ENCODE assay signal across 9 cellular contexts in genomic region chr11:554428-554823, GRCh38. TPM values are rescaled to one million over a fixed set of nuclear protein-coding genes. Genes with fewer than 3 reads are reported as not detected.
DNase-seq lines count a peak whose midpoint lies in the region; ATAC-seq, FAIRE-seq and TF ChIP-seq lines count a peak whose summit lies in the region.
"Had no signal": no experiment of that assay in that cellular context is flagged by ENCODE, and none has a peak within 500 bp of the region (broad histone marks: within the 10 kb centered on the region; RNA-seq: fewer than 3 reads in every experiment).

No MANE protein-coding gene starts in this region.

- CTCF ChIA-PET in activated CD8-positive, alpha-beta T cell treated with anti-CD3 and anti-CD28 coated beads, Interleukin-2, amount 10 ng/mL, durations not matched to agents 7 days and 5 days (lab: Charles Lee): interaction anchor here (0.6 to 4.7 kb wide), 21 partner anchors 9 to 203 kb away, joined by 3 to 86 read pairs (median 5); partner anchors contain the start of genes DEAF1, IRF7, LRRC56 and PHRF1
- CTCF ChIA-PET in HepG2 (lab: Yijun Ruan, JAX; ENCODE audit: low intra/inter-chr PET ratio, low total read pairs): no interaction called here

- intact Hi-C loops in heart left ventricle (cut with DNase I): loop anchor here in 3 of 10 donors (2.0 to 5.0 kb wide), 3 partner anchors 74 to 173 kb away; no protein-coding TSS in a partner anchor
- intact Hi-C loops in Right ventricle myocardium inferior (cut with DNase I): no loop called here
- intact Hi-C loops in HepG2 (cut with micrococcal nuclease; ENCODE audit: unreplicated experiment): loop anchor here (10.0 kb wide), 1 partner anchor 60 kb away; the partner anchor contains the start of gene IRF7
- intact Hi-C loops in sciatic nerve (cut with DNase I): no loop called here

- peak overlapping the region; percentile 86 for H3K4me2 ChIP-seq in HepG2 (ENCODE audit: low read depth, low read length)

- no peak for FAIRE-seq in HepG2 (lab: Jason Lieb, UNC)

- ATAC-seq in heart left ventricle (peak in 1 of 4 donors; percentile 3), Right ventricle myocardium inferior (no peak), HepG2 (peak; percentile 1; the same call in 1 of the 3 replicates), sciatic nerve (no peak)
- ATAC-seq in activated CD8-positive, alpha-beta T cell treated with anti-CD3 and anti-CD28 coated beads, Interleukin-2, amount 10 ng/mL, durations not matched to agents 7 days and 5 days: no peak

- H3K36me3 ChIP-seq in heart left ventricle: no peaks in the 10 kb centered on the region
- H3K36me3 ChIP-seq in HepG2 (replicated peaks in 1 of 2; ENCODE audit: control insufficient read depth in 1 of 2, insufficient read depth in 2 of 2, low read length in 2 of 2): no peaks in the 10 kb centered on the region
- H3K36me3 ChIP-seq in urinary bladder (ENCODE audit: insufficient read depth): no peaks in the 10 kb centered on the region

- no peaks in the 10 kb centered on the region for H3K9me3 Mint-ChIP-seq in activated CD8-positive, alpha-beta T cell treated with anti-CD3 and anti-CD28 coated beads, Interleukin-2, amount 10 ng/mL, durations not matched to agents 7 days and 5 days (ENCODE audit: insufficient read depth)

- H2AFZ ChIP-seq in HepG2 (ENCODE audit: low read length): no peak overlapping the region

- TF ChIP-seq RAD21 in HepG2 (CRISPR knock-in tag; IDR thresholded peaks at IDR 0.05): no peak

- H3K4me3 Mint-ChIP-seq in activated CD8-positive, alpha-beta T cell treated with anti-CD3 and anti-CD28 coated beads, Interleukin-2, amount 10 ng/mL, durations not matched to agents 7 days and 5 days: peak overlapping the region; percentile 18

- H3K4me1 ChIP-seq in heart left ventricle (peaks cover 0 to 22% (median 13%) of the 10 kb centered on the region in 12 donors), HepG2 (ENCODE audit: insufficient read depth, low read length) (peaks cover 72% of the 10 kb centered on the region), urinary bladder (ENCODE audit: insufficient read depth) (peaks cover 2% of the 10 kb centered on the region)

- TF ChIP-seq POLR2A in heart left ventricle (IDR thresholded peaks at IDR 0.05) (no peak), HepG2 (IDR thresholded peaks at IDR 0.05; ENCODE audit: insufficient read depth in 1 of 2, low read depth in 2 of 2, low read length in 2 of 2) (no peak)

- in situ Hi-C loops in HepG2 (cut with HindIII; ENCODE audit: extremely low pct_ligation_motif_present, low pct_unique_long_range_greater_than_20kb): loop anchor here (10.0 kb wide), 1 partner anchor 70 kb away; the partner anchor contains the start of genes CDHR5 and SCT

- no peak for TF ChIP-seq CTCF in heart left ventricle (IDR thresholded peaks at IDR 0.05)
- no peak for TF ChIP-seq CTCF in HepG2 (CRISPR knock-in tag; IDR thresholded peaks at IDR 0.05)

- peak overlapping the region; percentile 39; the same call in 1 of the 2 replicates for H3K9ac ChIP-seq in HepG2 (ENCODE audit: insufficient read depth, low read depth, low read length)

- POLR2A ChIA-PET in activated CD8-positive, alpha-beta T cell treated with anti-CD3 and anti-CD28 coated beads, Interleukin-2, amount 10 ng/mL, durations not matched to agents 7 days and 5 days (lab: Charles Lee): interaction anchor here (1.2 to 1.7 kb wide), 3 partner anchors 15 to 172 kb away, joined by 3 to 7 read pairs (median 5); no protein-coding TSS in a partner anchor
- POLR2A ChIA-PET in HepG2 (lab: Yijun Ruan, JAX): interaction anchor here (1.0 to 1.4 kb wide), 6 partner anchors 14 to 173 kb away, joined by 3 to 4 read pairs (median 4); partner anchors contain the start of gene HRAS

- no TSS peak for BruUV-seq in HepG2 (replicated peaks; lab: Mats Ljungman, UMichigan)

- DNase-seq in heart left ventricle (peak in 1 of 5 donors; percentile 12), Right ventricle myocardium inferior (ENCODE audit: missing footprints) (no peak), HepG2 (ENCODE audit: low spot score) (no peak), sciatic nerve (ENCODE audit: low spot score) (no peak), nucleus accumbens (lab: John Stamatoyannopoulos, UW) (no peak), NCI-H2107 (lab: John Stamatoyannopoulos, UW) (no peak)
- no peak for DNase-seq in activated CD8-positive, alpha-beta T cell treated with anti-CD3 and anti-CD28 coated beads, Interleukin-2, amount 10 ng/mL, durations not matched to agents 7 days and 5 days

- H3K27ac ChIP-seq in heart left ventricle: no peak overlapping the region
- no peak overlapping the region for H3K27ac ChIP-seq in HepG2 (ENCODE audit: extremely low read length, insufficient read depth, low read length)
- H3K27ac ChIP-seq in urinary bladder (ENCODE audit: low read depth): no peak overlapping the region

- TF ChIP-seq EP300 in HepG2 (IDR thresholded peaks at IDR 0.05; ENCODE audit: low read depth in 2 of 2, low read length in 2 of 2): no peak
- no peak for TF ChIP-seq EP300 in HepG2 (CRISPR knock-in tag; IDR thresholded peaks at IDR 0.05; ENCODE audit: borderline replicate concordance)

- no peaks in the 10 kb centered on the region for H4K20me1 ChIP-seq in HepG2 (ENCODE audit: insufficient read depth, low read length)

- no peak overlapping the region for H3K27ac Mint-ChIP-seq in activated CD8-positive, alpha-beta T cell treated with anti-CD3 and anti-CD28 coated beads, Interleukin-2, amount 10 ng/mL, durations not matched to agents 7 days and 5 days
- H3K27ac Mint-ChIP-seq: CD14-positive monocyte had no signal

- peaks cover 27 to 85% (median 58%) of the 10 kb centered on the region in 9 donors for H3K27me3 ChIP-seq in heart left ventricle
- H3K27me3 ChIP-seq in HepG2 (ENCODE audit: control insufficient read depth in 1 of 2, insufficient read depth in 2 of 2, low read length in 2 of 2): peaks cover 10 to 18% of the 10 kb centered on the region in 2 experiments; a peak in 4 of 5 replicates

- no peaks in the 10 kb centered on the region for H3K9me3 ChIP-seq in heart left ventricle
- H3K9me3 ChIP-seq in HepG2 (ENCODE audit: low read length): no peaks in the 10 kb centered on the region

- no peaks in the 10 kb centered on the region for H3K36me3 Mint-ChIP-seq in activated CD8-positive, alpha-beta T cell treated with anti-CD3 and anti-CD28 coated beads, Interleukin-2, amount 10 ng/mL, durations not matched to agents 7 days and 5 days (ENCODE audit: low read depth)

- no peaks in the 10 kb centered on the region for H3K79me2 ChIP-seq in HepG2 (ENCODE audit: insufficient read depth, low read length)

- H3K27me3 Mint-ChIP-seq in activated CD8-positive, alpha-beta T cell treated with anti-CD3 and anti-CD28 coated beads, Interleukin-2, amount 10 ng/mL, durations not matched to agents 7 days and 5 days (ENCODE audit: low read depth): peaks cover 10% of the 10 kb centered on the region

- H3K4me1 Mint-ChIP-seq in activated CD8-positive, alpha-beta T cell treated with anti-CD3 and anti-CD28 coated beads, Interleukin-2, amount 10 ng/mL, durations not matched to agents 7 days and 5 days (ENCODE audit: low read depth): peaks cover 3% of the 10 kb centered on the region

- WGBS in heart left ventricle, 4 donors: 19 to 31% (median 22%) methylated on average over 9 to 21 of the region's 21 CpGs; no CpG with 5 or more reads in 1 of the 4 donors
- WGBS in HepG2 (ENCODE audit: low lambda C conversion rate): 16% methylated on average over 14 of the region's 21 CpGs
- 22% methylated on average over 21 of the region's 21 CpGs for WGBS in urinary bladder

- H3K4me3 ChIP-seq in heart left ventricle (peak overlapping the region in 9 of 12 donors; percentile 10 to 44 (median 25)), HepG2 (replicated peaks in 1 of 3; ENCODE audit: insufficient read depth in 1 of 3, low read depth in 2 of 3, low read length in 3 of 3) (peak overlapping the region; percentile 47 to 71 (median 52); a peak in 5 of 6 replicates), urinary bladder (ENCODE audit: low read depth, low read length) (peak overlapping the region; percentile 32)

RNA-seq across cellular contexts. Expression of gene LMNTD2, which starts 6.1 kb away (rescaled TPM):
- total RNA-seq in heart left ventricle: 1 to 10 TPM in 2 of 9 donors, under 1 TPM in 5, not detected in 2; 0.10 to 1.6 (median 0.36) TPM
- polyA plus RNA-seq in heart left ventricle: under 1 TPM; 0.32 to 0.53 TPM
- total RNA-seq in Right ventricle myocardium inferior: 0.14 TPM
- under 1 TPM; 0.34 to 0.81 TPM for total RNA-seq in activated CD8-positive, alpha-beta T cell treated with anti-CD3 and anti-CD28 coated beads, Interleukin-2, amount 10 ng/mL, durations not matched to agents 7 days and 5 days
- 0.25 and 1.1 TPM in 2 replicates for total RNA-seq in HepG2 (2016; rRNA removed; fragmentation: Illumina TruSeq; extraction: Trizol)
- 0.40 and 0.44 TPM in 2 replicates for total RNA-seq in HepG2 (2016; cell fraction: cytosol; rRNA removed; fragmentation: Illumina TruSeq; extraction: Trizol; ENCODE audit: low read depth)
- total RNA-seq in HepG2 (2016; cell fraction: insoluble cytoplasmic fraction; rRNA removed; fragmentation: Illumina TruSeq; extraction: Trizol): 0.45 and 1.1 TPM in 2 replicates
- total RNA-seq in HepG2 (2016; cell fraction: membrane; rRNA removed; fragmentation: Illumina TruSeq; extraction: Trizol): 0.79 and 1.3 TPM in 2 replicates
- total RNA-seq in HepG2 (2016; cell fraction: nucleus; rRNA removed; fragmentation: Illumina TruSeq; extraction: Trizol): 1.3 and 1.7 TPM in 2 replicates
- 3.1 and 3.6 TPM in 2 replicates for polyA plus RNA-seq in HepG2 (2011; rRNA removed)
- 1.1 and 2.2 TPM in 2 replicates for polyA plus RNA-seq in HepG2 (2011; cell fraction: cytosol; rRNA removed)
- 50.0 and 60.4 TPM in 2 replicates for polyA plus RNA-seq in HepG2 (2011; cell fraction: nucleus; rRNA removed)
- 1.3 and 1.4 TPM in 2 replicates for polyA plus RNA-seq in HepG2 (2012)
- polyA plus RNA-seq in HepG2 (2016; cell fraction: cytosol; fragmentation: Illumina TruSeq; extraction: Trizol; ENCODE audit: low read depth): 0.53 and 0.78 TPM in 2 replicates
- 0.42 and 0.68 TPM in 2 replicates for polyA plus RNA-seq in HepG2 (2016; cell fraction: insoluble cytoplasmic fraction; fragmentation: Illumina TruSeq; extraction: Trizol; ENCODE audit: low read depth)
- polyA plus RNA-seq in HepG2 (2016; cell fraction: membrane; fragmentation: Illumina TruSeq; extraction: Trizol; ENCODE audit: low read depth): 0.96 and 1.2 TPM in 2 replicates
- 3.7 and 5.0 TPM in 2 replicates for polyA plus RNA-seq in HepG2 (2016; cell fraction: nucleus; fragmentation: Illumina TruSeq; extraction: Trizol; ENCODE audit: insufficient read depth, low read depth)
- 0.51 and 0.96 TPM in 2 replicates for polyA minus RNA-seq in HepG2 (2011; rRNA and poly(A)+ RNA removed; ENCODE audit: low replicate concordance)
- 0.88 and 1.4 TPM in 2 replicates for polyA minus RNA-seq in HepG2 (2011; cell fraction: cytosol; rRNA and poly(A)+ RNA removed)
- 2.6 and 3.1 TPM in 2 replicates for polyA minus RNA-seq in HepG2 (2011; cell fraction: nucleus; rRNA and poly(A)+ RNA removed)
- 0.37 TPM for total RNA-seq in urinary bladder
- 1.2 TPM for polyA plus RNA-seq in urinary bladder
- total RNA-seq in sciatic nerve: 1.3 TPM

RNA-seq across cellular contexts. Expression of gene RASSF7, which starts 6.3 kb away (rescaled TPM):
- total RNA-seq in heart left ventricle (10 to 100 TPM in 1 of 9 donors, 1 to 10 TPM in 8; 1.1 to 15.5 (median 3.3) TPM), Right ventricle myocardium inferior (3.9 TPM), HepG2 (2016; rRNA removed; fragmentation: Illumina TruSeq; extraction: Trizol) (13.1 and 20.2 TPM in 2 replicates), urinary bladder (3.3 TPM), sciatic nerve (7.5 TPM)
- polyA plus RNA-seq in heart left ventricle (10 to 100 TPM in 1 of 2 donors, 1 to 10 TPM in 1; 5.7 to 12.5 TPM), HepG2 (2011; rRNA removed) (28.6 and 36.4 TPM in 2 replicates), urinary bladder (13.8 TPM)
- 10 to 100 TPM; 32.2 to 36.1 TPM for total RNA-seq in activated CD8-positive, alpha-beta T cell treated with anti-CD3 and anti-CD28 coated beads, Interleukin-2, amount 10 ng/mL, durations not matched to agents 7 days and 5 days
- 5.4 and 5.7 TPM in 2 replicates for total RNA-seq in HepG2 (2016; cell fraction: cytosol; rRNA removed; fragmentation: Illumina TruSeq; extraction: Trizol; ENCODE audit: low read depth)
- 13.3 and 19.7 TPM in 2 replicates for total RNA-seq in HepG2 (2016; cell fraction: insoluble cytoplasmic fraction; rRNA removed; fragmentation: Illumina TruSeq; extraction: Trizol)
- 10.8 and 11.9 TPM in 2 replicates for total RNA-seq in HepG2 (2016; cell fraction: membrane; rRNA removed; fragmentation: Illumina TruSeq; extraction: Trizol)
- total RNA-seq in HepG2 (2016; cell fraction: nucleus; rRNA removed; fragmentation: Illumina TruSeq; extraction: Trizol): 16.7 and 17.2 TPM in 2 replicates
- 22.3 and 49.0 TPM in 2 replicates for polyA plus RNA-seq in HepG2 (2011; cell fraction: cytosol; rRNA removed)
- polyA plus RNA-seq in HepG2 (2011; cell fraction: nucleus; rRNA removed): 139 and 165 TPM in 2 replicates
- 8.9 and 12.6 TPM in 2 replicates for polyA plus RNA-seq in HepG2 (2012)
- 4.7 and 6.0 TPM in 2 replicates for polyA plus RNA-seq in HepG2 (2016; cell fraction: cytosol; fragmentation: Illumina TruSeq; extraction: Trizol; ENCODE audit: low read depth)
- 12.3 and 15.9 TPM in 2 replicates for polyA plus RNA-seq in HepG2 (2016; cell fraction: insoluble cytoplasmic fraction; fragmentation: Illumina TruSeq; extraction: Trizol; ENCODE audit: low read depth)
- 5.9 and 7.2 TPM in 2 replicates for polyA plus RNA-seq in HepG2 (2016; cell fraction: membrane; fragmentation: Illumina TruSeq; extraction: Trizol; ENCODE audit: low read depth)
- polyA plus RNA-seq in HepG2 (2016; cell fraction: nucleus; fragmentation: Illumina TruSeq; extraction: Trizol; ENCODE audit: insufficient read depth, low read depth): 32.6 and 40.7 TPM in 2 replicates
- 6.7 and 39.4 TPM in 2 replicates for polyA minus RNA-seq in HepG2 (2011; rRNA and poly(A)+ RNA removed; ENCODE audit: low replicate concordance)
- 10.4 and 10.9 TPM in 2 replicates for polyA minus RNA-seq in HepG2 (2011; cell fraction: cytosol; rRNA and poly(A)+ RNA removed)
- 15.2 and 17.9 TPM in 2 replicates for polyA minus RNA-seq in HepG2 (2011; cell fraction: nucleus; rRNA and poly(A)+ RNA removed)

RNA-seq across cellular contexts. Expression of gene LRRC56, which starts 17.1 kb away (rescaled TPM):
- total RNA-seq in heart left ventricle (under 1 TPM in 7 of 9 donors, not detected in 2; 0.07 to 0.35 (median 0.20) TPM), Right ventricle myocardium inferior (0.16 TPM), HepG2 (2016; rRNA removed; fragmentation: Illumina TruSeq; extraction: Trizol) (0.08 and 0.11 TPM in 2 replicates), urinary bladder (0.90 TPM), sciatic nerve (1.4 TPM)
- polyA plus RNA-seq in heart left ventricle (under 1 TPM; 0.19 to 0.30 TPM), HepG2 (2011; rRNA removed) (0.29 and 0.46 TPM in 2 replicates), urinary bladder (0.96 TPM)
- 1 to 10 TPM; 1.9 to 2.2 TPM for total RNA-seq in activated CD8-positive, alpha-beta T cell treated with anti-CD3 and anti-CD28 coated beads, Interleukin-2, amount 10 ng/mL, durations not matched to agents 7 days and 5 days
- 0.10 TPM in 1 of 2 replicates, not detected in the other for total RNA-seq in HepG2 (2016; cell fraction: cytosol; rRNA removed; fragmentation: Illumina TruSeq; extraction: Trizol; ENCODE audit: low read depth)
- total RNA-seq in HepG2 (2016; cell fraction: insoluble cytoplasmic fraction; rRNA removed; fragmentation: Illumina TruSeq; extraction: Trizol): 0.09 TPM in 2 replicates
- total RNA-seq in HepG2 (2016; cell fraction: membrane; rRNA removed; fragmentation: Illumina TruSeq; extraction: Trizol): 0.06 and 0.07 TPM in 2 replicates
- total RNA-seq in HepG2 (2016; cell fraction: nucleus; rRNA removed; fragmentation: Illumina TruSeq; extraction: Trizol): not detected in 2 replicates
- polyA plus RNA-seq in HepG2 (2011; cell fraction: cytosol; rRNA removed): 0.21 and 0.22 TPM in 2 replicates
- polyA plus RNA-seq in HepG2 (2011; cell fraction: nucleus; rRNA removed): 3.4 and 3.8 TPM in 2 replicates
- polyA plus RNA-seq in HepG2 (2012): 0.34 and 0.59 TPM in 2 replicates
- 0.05 TPM in 1 of 2 replicates, not detected in the other for polyA plus RNA-seq in HepG2 (2016; cell fraction: cytosol; fragmentation: Illumina TruSeq; extraction: Trizol; ENCODE audit: low read depth)
- polyA plus RNA-seq in HepG2 (2016; cell fraction: insoluble cytoplasmic fraction; fragmentation: Illumina TruSeq; extraction: Trizol; ENCODE audit: low read depth): 0.19 TPM in 1 of 2 replicates, not detected in the other
- polyA plus RNA-seq in HepG2 (2016; cell fraction: membrane; fragmentation: Illumina TruSeq; extraction: Trizol; ENCODE audit: low read depth): 0.10 TPM in 1 of 2 replicates, not detected in the other
- polyA plus RNA-seq in HepG2 (2016; cell fraction: nucleus; fragmentation: Illumina TruSeq; extraction: Trizol; ENCODE audit: insufficient read depth, low read depth): 0.37 and 0.44 TPM in 2 replicates
- polyA minus RNA-seq in HepG2 (2011; rRNA and poly(A)+ RNA removed; ENCODE audit: low replicate concordance): 0.20 and 0.56 TPM in 2 replicates
- polyA minus RNA-seq in HepG2 (2011; cell fraction: cytosol; rRNA and poly(A)+ RNA removed): 0.30 TPM in 1 of 2 replicates, not detected in the other
- polyA minus RNA-seq in HepG2 (2011; cell fraction: nucleus; rRNA and poly(A)+ RNA removed): 0.37 and 0.64 TPM in 2 replicates

RNA-seq across cellular contexts. Expression of gene HRAS, which starts 19.1 kb away (rescaled TPM):
- total RNA-seq in heart left ventricle (10 to 100 TPM; 44.0 to 65.4 (median 55.6) TPM), Right ventricle myocardium inferior (57.5 TPM), HepG2 (2016; rRNA removed; fragmentation: Illumina TruSeq; extraction: Trizol) (47.5 and 50.0 TPM in 2 replicates), urinary bladder (8.7 TPM), sciatic nerve (45.2 TPM)
- polyA plus RNA-seq in heart left ventricle (10 to 100 TPM; 83.3 to 99.3 TPM), HepG2 (2011; rRNA removed) (32.9 TPM in 2 replicates), urinary bladder (79.0 TPM)
- 10 to 100 TPM; 58.7 to 68.9 TPM for total RNA-seq in activated CD8-positive, alpha-beta T cell treated with anti-CD3 and anti-CD28 coated beads, Interleukin-2, amount 10 ng/mL, durations not matched to agents 7 days and 5 days
- total RNA-seq in HepG2 (2016; cell fraction: cytosol; rRNA removed; fragmentation: Illumina TruSeq; extraction: Trizol; ENCODE audit: low read depth): 97.1 and 126 TPM in 2 replicates
- total RNA-seq in HepG2 (2016; cell fraction: insoluble cytoplasmic fraction; rRNA removed; fragmentation: Illumina TruSeq; extraction: Trizol): 35.7 and 53.4 TPM in 2 replicates
- total RNA-seq in HepG2 (2016; cell fraction: membrane; rRNA removed; fragmentation: Illumina TruSeq; extraction: Trizol): 106 and 128 TPM in 2 replicates
- total RNA-seq in HepG2 (2016; cell fraction: nucleus; rRNA removed; fragmentation: Illumina TruSeq; extraction: Trizol): 23.1 and 23.7 TPM in 2 replicates
- 29.5 and 42.1 TPM in 2 replicates for polyA plus RNA-seq in HepG2 (2011; cell fraction: cytosol; rRNA removed)
- polyA plus RNA-seq in HepG2 (2011; cell fraction: nucleus; rRNA removed): 62.4 and 65.1 TPM in 2 replicates
- 15.4 and 32.7 TPM in 2 replicates for polyA plus RNA-seq in HepG2 (2012)
- polyA plus RNA-seq in HepG2 (2016; cell fraction: cytosol; fragmentation: Illumina TruSeq; extraction: Trizol; ENCODE audit: low read depth): 120 and 151 TPM in 2 replicates
- 33.8 and 38.7 TPM in 2 replicates for polyA plus RNA-seq in HepG2 (2016; cell fraction: insoluble cytoplasmic fraction; fragmentation: Illumina TruSeq; extraction: Trizol; ENCODE audit: low read depth)
- 96.2 and 121 TPM in 2 replicates for polyA plus RNA-seq in HepG2 (2016; cell fraction: membrane; fragmentation: Illumina TruSeq; extraction: Trizol; ENCODE audit: low read depth)
- polyA plus RNA-seq in HepG2 (2016; cell fraction: nucleus; fragmentation: Illumina TruSeq; extraction: Trizol; ENCODE audit: insufficient read depth, low read depth): 47.3 and 47.4 TPM in 2 replicates
- 29.8 and 71.6 TPM in 2 replicates for polyA minus RNA-seq in HepG2 (2011; rRNA and poly(A)+ RNA removed; ENCODE audit: low replicate concordance)
- 8.5 and 9.0 TPM in 2 replicates for polyA minus RNA-seq in HepG2 (2011; cell fraction: cytosol; rRNA and poly(A)+ RNA removed)
- 5.8 and 11.4 TPM in 2 replicates for polyA minus RNA-seq in HepG2 (2011; cell fraction: nucleus; rRNA and poly(A)+ RNA removed)

RNA-seq across cellular contexts. Expression of gene PHRF1, which starts 21.8 kb away (rescaled TPM):
- 10 to 100 TPM; 11.6 to 21.3 (median 18.3) TPM for total RNA-seq in heart left ventricle
- 10 to 100 TPM; 16.1 to 18.1 TPM for polyA plus RNA-seq in heart left ventricle
- 16.6 TPM for total RNA-seq in Right ventricle myocardium inferior
- total RNA-seq in activated CD8-positive, alpha-beta T cell treated with anti-CD3 and anti-CD28 coated beads, Interleukin-2, amount 10 ng/mL, durations not matched to agents 7 days and 5 days: 10 to 100 TPM; 53.7 to 58.1 TPM
- total RNA-seq in HepG2 (2016; rRNA removed; fragmentation: Illumina TruSeq; extraction: Trizol): 13.7 and 16.7 TPM in 2 replicates
- total RNA-seq in HepG2 (2016; cell fraction: cytosol; rRNA removed; fragmentation: Illumina TruSeq; extraction: Trizol; ENCODE audit: low read depth): 7.4 and 7.9 TPM in 2 replicates
- 10.7 and 17.0 TPM in 2 replicates for total RNA-seq in HepG2 (2016; cell fraction: insoluble cytoplasmic fraction; rRNA removed; fragmentation: Illumina TruSeq; extraction: Trizol)
- 5.1 and 6.1 TPM in 2 replicates for total RNA-seq in HepG2 (2016; cell fraction: membrane; rRNA removed; fragmentation: Illumina TruSeq; extraction: Trizol)
- 10.8 and 14.2 TPM in 2 replicates for total RNA-seq in HepG2 (2016; cell fraction: nucleus; rRNA removed; fragmentation: Illumina TruSeq; extraction: Trizol)
- polyA plus RNA-seq in HepG2 (2011; rRNA removed): 8.2 and 11.2 TPM in 2 replicates
- 4.8 and 7.0 TPM in 2 replicates for polyA plus RNA-seq in HepG2 (2011; cell fraction: cytosol; rRNA removed)
- 30.1 and 30.7 TPM in 2 replicates for polyA plus RNA-seq in HepG2 (2011; cell fraction: nucleus; rRNA removed)
- polyA plus RNA-seq in HepG2 (2012): 7.4 and 8.1 TPM in 2 replicates
- polyA plus RNA-seq in HepG2 (2016; cell fraction: cytosol; fragmentation: Illumina TruSeq; extraction: Trizol; ENCODE audit: low read depth): 1.6 and 1.8 TPM in 2 replicates
- 10.7 and 13.7 TPM in 2 replicates for polyA plus RNA-seq in HepG2 (2016; cell fraction: insoluble cytoplasmic fraction; fragmentation: Illumina TruSeq; extraction: Trizol; ENCODE audit: low read depth)
- polyA plus RNA-seq in HepG2 (2016; cell fraction: membrane; fragmentation: Illumina TruSeq; extraction: Trizol; ENCODE audit: low read depth): 2.1 and 2.5 TPM in 2 replicates
- polyA plus RNA-seq in HepG2 (2016; cell fraction: nucleus; fragmentation: Illumina TruSeq; extraction: Trizol; ENCODE audit: insufficient read depth, low read depth): 25.7 and 27.7 TPM in 2 replicates
- 13.6 and 18.7 TPM in 2 replicates for polyA minus RNA-seq in HepG2 (2011; rRNA and poly(A)+ RNA removed; ENCODE audit: low replicate concordance)
- 7.8 and 7.9 TPM in 2 replicates for polyA minus RNA-seq in HepG2 (2011; cell fraction: cytosol; rRNA and poly(A)+ RNA removed)
- 17.4 and 19.9 TPM in 2 replicates for polyA minus RNA-seq in HepG2 (2011; cell fraction: nucleus; rRNA and poly(A)+ RNA removed)
- total RNA-seq in urinary bladder: 16.5 TPM
- polyA plus RNA-seq in urinary bladder: 21.1 TPM
- 33.5 TPM for total RNA-seq in sciatic nerve
